15 cellular contexts compared by ENCODE assay signal in genomic region chr13:39484506-39485313, GRCh38.
DNase-seq lines count a peak whose midpoint lies in the region; ATAC-seq and TF ChIP-seq lines count a peak whose summit lies in the region.
"Had no signal": no experiment of that assay in that cellular context is flagged by ENCODE, and none has a peak within 500 bp of the region (broad histone marks: within the 10 kb centered on the region; RNA-seq: fewer than 3 reads in every experiment).

No MANE protein-coding gene starts in this region.

- H3K4me1 ChIP-seq in RWPE2 (ENCODE audit: insufficient read depth, poor library complexity, severe bottlenecking), result peaks cover 21% of the 10 kb centered on the region
- peaks cover 33% of the 10 kb centered on the region for H3K4me1 ChIP-seq in skeletal muscle satellite cell (ENCODE audit: control insufficient read depth, insufficient read depth, low read length)
- H3K4me1 ChIP-seq in HAP-1, result peaks cover 56% of the 10 kb centered on the region

- H3K4me3 ChIP-seq in RWPE2 (ENCODE audit: severe bottlenecking), result no peak overlapping the region
- H3K4me3 ChIP-seq in fibroblast of pulmonary artery (replicated peaks; ENCODE audit: low read depth, low read length), result no peak overlapping the region
- H3K4me3 ChIP-seq in skeletal muscle satellite cell (ENCODE audit: low read length), result peak overlapping the region; percentile 9
- H3K4me3 ChIP-seq in HAP-1, result no peak overlapping the region
- no peak overlapping the region for H3K4me3 ChIP-seq in coronary artery

- DNase-seq in GM04504 (ENCODE audit: low read depth), result peak; percentile 55
- DNase-seq in RWPE2 (ENCODE audit: low spot score), result no peak
- DNase-seq in fibroblast of pulmonary artery (ENCODE audit: low read depth), result peak; percentile 70
- DNase-seq in endothelial cell (ENCODE audit: low spot score), result no peak
- DNase-seq in HAP-1 (ENCODE audit: low spot score in 2 of 2), result no peak
- no peak for DNase-seq in coronary artery (ENCODE audit: low spot score)
- DNase-seq: activated CD4-positive, alpha-beta T cell treated with anti-CD3 and anti-CD28 coated beads, Interleukin-2, amount 10 ng/mL, durations not matched to agents 7 days and 5 days; activated naive CD4-positive, alpha-beta T cell treated with anti-CD3 and anti-CD28 coated beads, Interleukin-2, amount 50 U/mL, for 16 hours; CD4-positive, alpha-beta memory T cell; DMS79 treated with DMSO at 0.1 percent for 48 hours; H7; NCI-H2227 treated with DMSO at 0.1 percent for 48 hours; right cardiac atrium had no signal

- no peaks in the 10 kb centered on the region for H3K9me3 ChIP-seq in RWPE2 (ENCODE audit: severe bottlenecking)
- no peaks in the 10 kb centered on the region for H3K9me3 ChIP-seq in skeletal muscle satellite cell (replicated peaks; ENCODE audit: low read length)
- H3K9me3 ChIP-seq in HAP-1, result no peaks in the 10 kb centered on the region

- H3K4me1 Mint-ChIP-seq in endothelial cell (ENCODE audit: unreplicated experiment), result peaks cover 22% of the 10 kb centered on the region
- H3K4me1 Mint-ChIP-seq: activated CD4-positive, alpha-beta T cell treated with anti-CD3 and anti-CD28 coated beads, Interleukin-2, amount 10 ng/mL, durations not matched to agents 7 days and 5 days; CD4-positive, alpha-beta memory T cell had no signal

- H3K4me3 Mint-ChIP-seq in endothelial cell (ENCODE audit: unreplicated experiment), result no peak overlapping the region
- H3K4me3 Mint-ChIP-seq: activated CD4-positive, alpha-beta T cell treated with anti-CD3 and anti-CD28 coated beads, Interleukin-2, amount 10 ng/mL, durations not matched to agents 7 days and 5 days; CD4-positive, alpha-beta memory T cell; nephron had no signal

- H3K4me2 ChIP-seq in skeletal muscle satellite cell (ENCODE audit: low read length), result peak overlapping the region; percentile 64

- no peak for TF ChIP-seq CTCF in RWPE2 (IDR thresholded peaks at IDR 0.05; ENCODE audit: poor library complexity, severe bottlenecking)
- TF ChIP-seq CTCF in fibroblast of pulmonary artery (IDR thresholded peaks at IDR 0.05; ENCODE audit: low read length, missing control alignments), result no peak
- no peak for TF ChIP-seq CTCF in endothelial cell (IDR thresholded peaks at IDR 0.05; ENCODE audit: unreplicated experiment)
- no peak for TF ChIP-seq CTCF in coronary artery (IDR thresholded peaks at IDR 0.05)

- in situ Hi-C loops in HAP-1 (cut with MboI; ENCODE audit: low sequenced_read_pairs), result no loop called here

- ATAC-seq in RWPE2 (ENCODE audit: low read depth), result peak; percentile 52; the same call in 1 of the 3 replicates
- ATAC-seq: right cardiac atrium had no signal

- H3K27ac ChIP-seq in RWPE2 (ENCODE audit: poor library complexity, severe bottlenecking) (no peak overlapping the region), coronary artery (no peak overlapping the region)

- H3K27me3 Mint-ChIP-seq in endothelial cell (ENCODE audit: unreplicated experiment), result no peaks in the 10 kb centered on the region

- no peaks in the 10 kb centered on the region for H3K36me3 Mint-ChIP-seq in endothelial cell (ENCODE audit: low read depth, unreplicated experiment)
- H3K36me3 Mint-ChIP-seq: CD4-positive, alpha-beta memory T cell had no signal

- no peaks in the 10 kb centered on the region for H3K9me3 Mint-ChIP-seq in endothelial cell (ENCODE audit: unreplicated experiment)
- H3K9me3 Mint-ChIP-seq: activated CD4-positive, alpha-beta T cell treated with anti-CD3 and anti-CD28 coated beads, Interleukin-2, amount 10 ng/mL, durations not matched to agents 7 days and 5 days; CD4-positive, alpha-beta memory T cell; nephron had no signal

- no peak overlapping the region for H3K9ac ChIP-seq in skeletal muscle satellite cell (ENCODE audit: low read depth, low read length)

- H3K36me3 ChIP-seq in RWPE2 (ENCODE audit: low read depth) (no peaks in the 10 kb centered on the region), skeletal muscle satellite cell (ENCODE audit: insufficient read depth, low read length) (no peaks in the 10 kb centered on the region), HAP-1 (replicated peaks) (no peaks in the 10 kb centered on the region)

- no peaks in the 10 kb centered on the region for H3K27me3 ChIP-seq in RWPE2 (ENCODE audit: insufficient read depth, poor library complexity, severe bottlenecking)
- H3K27me3 ChIP-seq in skeletal muscle satellite cell (ENCODE audit: control insufficient read depth, insufficient read depth, low read length), result no peaks in the 10 kb centered on the region
- no peaks in the 10 kb centered on the region for H3K27me3 ChIP-seq in HAP-1 (ENCODE audit: low read depth)

- H3K27ac Mint-ChIP-seq in endothelial cell (ENCODE audit: unreplicated experiment), result no peak overlapping the region
- H3K27ac Mint-ChIP-seq: activated CD4-positive, alpha-beta T cell treated with anti-CD3 and anti-CD28 coated beads, Interleukin-2, amount 10 ng/mL, durations not matched to agents 7 days and 5 days; CD4-positive, alpha-beta memory T cell; nephron had no signal

Comparison
In these comparisons a context has a peak if more than half of its experiments do, and no peak if none do; other contexts are left out.
1. DNase-seq: peak in GM04504 (single experiment) and fibroblast of pulmonary artery (single experiment); none in RWPE2 (single experiment), endothelial cell (single experiment), HAP-1 (0 of 2) and coronary artery (single experiment).